Comparison of ENCODE assay signal across 1 cellular context in genomic region chr15:76533060-76533955, GRCh38.
TF ChIP-seq lines count a peak whose summit lies in the region.

No MANE protein-coding gene starts in this region.

TF ChIP-seq in IMR-90, 13 proteins besides CTCF, POLR2A, EP300 and RAD21 (continued from another document):
- TF ChIP-seq USF2 (IDR thresholded peaks at IDR 0.05; ENCODE audit: low read depth, low read length) = no peak
- TF ChIP-seq CEBPB (IDR thresholded peaks at IDR 0.05; ENCODE audit: low read depth, low read length) = 0 out of 2 replicates have a peak, but pooled peaks have one; percentile 13
- TF ChIP-seq RFX5 (IDR thresholded peaks at IDR 0.05; ENCODE audit: low read depth, low read length) = no peak
